In genomic region chr4:23085249-23085568, GRCh38 we compare ENCODE assay signal across 32 cellular contexts.
"Had no signal": no experiment of that assay in that cellular context is flagged by ENCODE, and none has a peak within 500 bp of the region (broad histone marks: within the 10 kb centered on the region; RNA-seq: fewer than 3 reads in every experiment).

No MANE protein-coding gene starts in this region.

- DNase-seq: Karpas-422, Kasumi-1, MM.1S, NCI-H1048, NCI-H1092, NCI-H1092 treated with DMSO at 0.1 percent for 48 hours, NCI-H1105, NCI-H1105 treated with DMSO at 0.1 percent for 48 hours, NCI-H1417, NCI-H1417 treated with DMSO at 0.1 percent for 48 hours, NCI-H1436, NCI-H1436 treated with DMSO at 0.1 percent for 48 hours, NCI-H146, NCI-H1694, NCI-H1694 treated with DMSO at 0.1 percent for 48 hours, NCI-H187, NCI-H187 treated with DMSO at 0.1 percent for 48 hours, NCI-H1930, NCI-H2029, NCI-H2029 treated with DMSO at 0.1 percent for 48 hours, NCI-H2081, NCI-H2081 treated with DMSO at 0.1 percent for 48 hours, NCI-H2107, NCI-H2171, NCI-H2171 treated with DMSO at 0.1 percent for 48 hours, NCI-H2227 treated with DMSO at 0.1 percent for 48 hours, NCI-H226, NCI-H345, NCI-H446, NCI-H446 treated with DMSO at 0.1 percent for 48 hours, NCI-H510A, NCI-H510A treated with DMSO at 0.1 percent for 48 hours had no signal
